ENCODE assay signal across 18 cellular contexts in genomic region chr12:93407963-93408283, GRCh38. TPM values are rescaled to one million over a fixed set of nuclear protein-coding genes. Genes with fewer than 3 reads are reported as not detected.
A peak's percentile ranks its signal among the peaks of the same experiment; 100 is the strongest.
DNase-seq lines count a peak whose midpoint lies in the region; ATAC-seq lines count a peak whose summit lies in the region.
"Had no signal": no experiment of that assay in that cellular context is flagged by ENCODE, and none has a peak within 500 bp of the region (broad histone marks: within the 10 kb centered on the region; RNA-seq: fewer than 3 reads in every experiment).

No MANE protein-coding gene starts in this region.

- intact Hi-C loops in aorta (cut with DNase I), result no loop called here

- no peak overlapping the region for H3K27ac ChIP-seq in CD4-positive, CD25-positive, alpha-beta regulatory T cell (ENCODE audit: insufficient read depth, low read length, poor library complexity, severe bottlenecking)
- H3K27ac ChIP-seq in aorta (ENCODE audit: low read depth in 1 of 2, low read length in 2 of 2), result no peak overlapping the region
- H3K27ac ChIP-seq: GM23248, Peyer's patch had no signal

- no peaks in the 10 kb centered on the region for H3K9me3 ChIP-seq in CD4-positive, CD25-positive, alpha-beta regulatory T cell (ENCODE audit: control insufficient read depth in 2 of 2, low read length in 2 of 2)
- H3K9me3 ChIP-seq in aorta (ENCODE audit: control insufficient read depth, low read length), result no peaks in the 10 kb centered on the region
- H3K9me3 ChIP-seq: Peyer's patch had no signal

- peaks cover 40% of the 10 kb centered on the region for H3K4me1 Mint-ChIP-seq in activated T-cell treated with anti-CD3 and anti-CD28 coated beads, Interleukin-2, amount 50 U/mL, for 4 hours (ENCODE audit: low read depth)
- peaks cover 21 to 31% (median 30%) of the 10 kb centered on the region in 4 donors for H3K4me1 Mint-ChIP-seq in CD4-positive, CD25-positive, alpha-beta regulatory T cell
- peaks cover 11 to 29% (median 16%) of the 10 kb centered on the region in 3 donors for H3K4me1 Mint-ChIP-seq in IgD-negative memory B cell
- H3K4me1 Mint-ChIP-seq in central memory CD8-positive, alpha-beta T cell, result peaks cover 19% of the 10 kb centered on the region

- no peaks in the 10 kb centered on the region for H3K27me3 ChIP-seq in CD4-positive, CD25-positive, alpha-beta regulatory T cell (ENCODE audit: control insufficient read depth, insufficient read depth, low read length)
- H3K27me3 ChIP-seq in aorta (ENCODE audit: control insufficient read depth in 1 of 2, insufficient read depth in 2 of 2, low read length in 1 of 2), result no peaks in the 10 kb centered on the region
- H3K27me3 ChIP-seq: Peyer's patch had no signal

- H3K27ac Mint-ChIP-seq in CD4-positive, CD25-positive, alpha-beta regulatory T cell, result peak overlapping the region in 2 of 3 donors; percentile 62 to 86
- H3K27ac Mint-ChIP-seq in IgD-negative memory B cell, result peak overlapping the region in 2 of 3 donors; percentile 63 to 78
- H3K27ac Mint-ChIP-seq in central memory CD8-positive, alpha-beta T cell (ENCODE audit: low read depth), result peak overlapping the region; percentile 64

- H3K36me3 ChIP-seq in CD4-positive, CD25-positive, alpha-beta regulatory T cell (ENCODE audit: control insufficient read depth, insufficient read depth, low read length), result peaks cover 45% of the 10 kb centered on the region
- no peaks in the 10 kb centered on the region for H3K36me3 ChIP-seq in aorta (ENCODE audit: control insufficient read depth in 1 of 2, insufficient read depth in 2 of 2, low read length in 1 of 2)

- H3K27me3 Mint-ChIP-seq in activated T-cell treated with anti-CD3 and anti-CD28 coated beads, Interleukin-2, amount 50 U/mL, for 4 hours (ENCODE audit: low read depth), result no peaks in the 10 kb centered on the region
- no peaks in the 10 kb centered on the region for H3K27me3 Mint-ChIP-seq in CD4-positive, CD25-positive, alpha-beta regulatory T cell
- no peaks in the 10 kb centered on the region for H3K27me3 Mint-ChIP-seq in IgD-negative memory B cell
- no peaks in the 10 kb centered on the region for H3K27me3 Mint-ChIP-seq in central memory CD8-positive, alpha-beta T cell
- H3K27me3 Mint-ChIP-seq: B cell; CD8-positive, alpha-beta memory T cell had no signal

- H3K4me3 ChIP-seq in CD4-positive, CD25-positive, alpha-beta regulatory T cell (ENCODE audit: low read depth, low read length), result no peak overlapping the region
- no peak overlapping the region for H3K4me3 ChIP-seq in aorta (ENCODE audit: low read length in 2 of 2)
- H3K4me3 ChIP-seq: GM23248, Peyer's patch had no signal

- no peak for DNase-seq in activated T-cell treated with anti-CD3 and anti-CD28 coated beads, Interleukin-2, amount 50 U/mL, for 4 hours
- no peak for DNase-seq in activated T-cell treated with anti-CD3 and anti-CD28 coated beads for 4 hours
- no peak for DNase-seq in CD4-positive, CD25-positive, alpha-beta regulatory T cell
- no peak for DNase-seq in central memory CD8-positive, alpha-beta T cell (ENCODE audit: low spot score in 2 of 2)
- DNase-seq in aorta, result no peak
- DNase-seq in SHP77 treated with DMSO at 0.1 percent for 48 hours (lab: John Stamatoyannopoulos, UW), result no peak
- DNase-seq: CD8-positive, alpha-beta memory T cell; GF-D8; IMR-90; NCI-H1417 treated with DMSO at 0.1 percent for 48 hours; NCI-H2029; NCI-H2171 treated with DMSO at 0.1 percent for 48 hours; NCI-H510A; Peyer's patch had no signal

- WGBS in aorta, 2 donors, result 77 to 83% methylated on average over 2 of the region's 2 CpGs

- H3K4me3 Mint-ChIP-seq in activated T-cell treated with anti-CD3 and anti-CD28 coated beads, Interleukin-2, amount 50 U/mL, for 4 hours, result no peak overlapping the region
- no peak overlapping the region for H3K4me3 Mint-ChIP-seq in CD4-positive, CD25-positive, alpha-beta regulatory T cell
- H3K4me3 Mint-ChIP-seq in IgD-negative memory B cell, result no peak overlapping the region
- H3K4me3 Mint-ChIP-seq in central memory CD8-positive, alpha-beta T cell, result no peak overlapping the region
- H3K4me3 Mint-ChIP-seq: B cell; CD8-positive, alpha-beta memory T cell had no signal

- no peaks in the 10 kb centered on the region for H3K9me3 Mint-ChIP-seq in activated T-cell treated with anti-CD3 and anti-CD28 coated beads, Interleukin-2, amount 50 U/mL, for 4 hours
- peaks cover 0 to 1% (median 0%) of the 10 kb centered on the region in 7 donors for H3K9me3 Mint-ChIP-seq in CD4-positive, CD25-positive, alpha-beta regulatory T cell
- H3K9me3 Mint-ChIP-seq in IgD-negative memory B cell, result no peaks in the 10 kb centered on the region
- H3K9me3 Mint-ChIP-seq in central memory CD8-positive, alpha-beta T cell, result no peaks in the 10 kb centered on the region
- H3K9me3 Mint-ChIP-seq: CD8-positive, alpha-beta memory T cell had no signal

- ATAC-seq in activated T-cell treated with anti-CD3 and anti-CD28 coated beads, Interleukin-2, amount 50 U/mL, for 4 hours, result peak; percentile 15 to 19
- no peak for ATAC-seq in CD4-positive, CD25-positive, alpha-beta regulatory T cell (ENCODE audit: low read depth in 2 of 2)
- ATAC-seq in central memory CD8-positive, alpha-beta T cell (replicated peaks; ENCODE audit: extremely low read depth, poor library complexity, severe bottlenecking), result no peak
- no peak for ATAC-seq in aorta (ENCODE audit: low FRiP score)
- no peak for ATAC-seq in GM21723 (IDR thresholded peaks at IDR 0.05; ENCODE audit: unreplicated experiment)

- H3K36me3 Mint-ChIP-seq in activated T-cell treated with anti-CD3 and anti-CD28 coated beads, Interleukin-2, amount 50 U/mL, for 4 hours (ENCODE audit: insufficient read depth), result peaks cover 48% of the 10 kb centered on the region
- H3K36me3 Mint-ChIP-seq in CD4-positive, CD25-positive, alpha-beta regulatory T cell, result peaks cover 23% of the 10 kb centered on the region
- peaks cover 5% of the 10 kb centered on the region for H3K36me3 Mint-ChIP-seq in IgD-negative memory B cell
- H3K36me3 Mint-ChIP-seq in central memory CD8-positive, alpha-beta T cell (ENCODE audit: insufficient read depth), result peaks cover 49% of the 10 kb centered on the region

- peaks cover 9% of the 10 kb centered on the region for H3K4me1 ChIP-seq in CD4-positive, CD25-positive, alpha-beta regulatory T cell (ENCODE audit: control insufficient read depth, insufficient read depth, low read length, poor library complexity, severe bottlenecking)
- peaks cover 3 to 4% of the 10 kb centered on the region in 2 donors for H3K4me1 ChIP-seq in aorta (ENCODE audit: control insufficient read depth in 1 of 2, insufficient read depth in 2 of 2, low read length in 2 of 2)
- H3K4me1 ChIP-seq: Peyer's patch had no signal

RNA-seq across cellular contexts. Expression of gene NUDT4, which starts 30.2 kb away (rescaled TPM):
- total RNA-seq in activated T-cell treated with anti-CD3 and anti-CD28 coated beads, Interleukin-2, amount 50 U/mL, for 4 hours, result 100 to 1,000 TPM in 1 of 3 donors, 10 to 100 TPM in 2; 89.7 to 108 (median 93.1) TPM
- 78.2 TPM for total RNA-seq in CD4-positive, CD25-positive, alpha-beta regulatory T cell
- polyA plus RNA-seq in CD4-positive, CD25-positive, alpha-beta regulatory T cell, result 10 to 100 TPM; 36.7 to 48.9 (median 42.0) TPM
- 99.0 TPM for polyA plus RNA-seq in IgD-negative memory B cell
- 100 to 1,000 TPM in 1 of 2 donors, 10 to 100 TPM in 1; 52.5 to 101 TPM for total RNA-seq in aorta
- 10 to 100 TPM; 47.3 to 78.8 TPM for polyA plus RNA-seq in aorta

RNA-seq across cellular contexts. Expression of gene UBE2N, which starts 33.8 kb away (rescaled TPM):
- 100 to 1,000 TPM; 237 to 241 (median 237) TPM for total RNA-seq in activated T-cell treated with anti-CD3 and anti-CD28 coated beads, Interleukin-2, amount 50 U/mL, for 4 hours
- 116 TPM for total RNA-seq in CD4-positive, CD25-positive, alpha-beta regulatory T cell
- 100 to 1,000 TPM; 195 to 314 (median 239) TPM for polyA plus RNA-seq in CD4-positive, CD25-positive, alpha-beta regulatory T cell
- polyA plus RNA-seq in IgD-negative memory B cell (245 TPM), aorta (10 to 100 TPM; 45.7 to 48.7 TPM)
- 10 to 100 TPM; 57.1 to 86.8 TPM for total RNA-seq in aorta

RNA-seq across cellular contexts. Expression of gene MRPL42, which starts 59.4 kb away (rescaled TPM):
- 10 to 100 TPM; 62.9 to 98.8 (median 89.2) TPM for total RNA-seq in activated T-cell treated with anti-CD3 and anti-CD28 coated beads, Interleukin-2, amount 50 U/mL, for 4 hours
- 43.2 TPM for total RNA-seq in CD4-positive, CD25-positive, alpha-beta regulatory T cell
- polyA plus RNA-seq in CD4-positive, CD25-positive, alpha-beta regulatory T cell, result 100 to 1,000 TPM in 1 of 4 donors, 10 to 100 TPM in 3; 92.0 to 121 (median 98.0) TPM
- polyA plus RNA-seq in IgD-negative memory B cell, result 84.5 TPM
- total RNA-seq in aorta, result 10 to 100 TPM; 40.7 to 48.5 TPM
- 10 to 100 TPM; 24.5 to 53.3 TPM for polyA plus RNA-seq in aorta

Comparison
In these comparisons a context has a peak if more than half of its experiments do, and no peak if none do; other contexts are left out.
1. ATAC-seq: peak in activated T-cell treated with anti-CD3 and anti-CD28 coated beads, Interleukin-2, amount 50 U/mL, for 4 hours (2 of 2); none in CD4-positive, CD25-positive, alpha-beta regulatory T cell (0 of 2), central memory CD8-positive, alpha-beta T cell (single experiment), aorta (single experiment) and GM21723 (single experiment).
2. Peak in every context shown above with its lines, with median percentiles within 50 percentile points of each other: H3K27ac Mint-ChIP-seq.